13 cellular contexts compared by ENCODE assay signal in genomic region chr14:20262642-20263128, GRCh38. TPM values are rescaled to one million over a fixed set of nuclear protein-coding genes. Genes with fewer than 3 reads are reported as not detected.
A peak's percentile ranks its signal among the peaks of the same experiment; 100 is the strongest.
DNase-seq lines count a peak whose midpoint lies in the region; ATAC-seq and TF ChIP-seq lines count a peak whose summit lies in the region.
"Had no signal": no experiment of that assay in that cellular context is flagged by ENCODE, and none has a peak within 500 bp of the region (broad histone marks: within the 10 kb centered on the region; RNA-seq: fewer than 3 reads in every experiment).

No MANE protein-coding gene starts in this region.

- no peaks in the 10 kb centered on the region for H3K4me1 Mint-ChIP-seq in chondrocyte (ENCODE audit: low read depth)
- no peaks in the 10 kb centered on the region for H3K4me1 Mint-ChIP-seq in activated naive CD4-positive, alpha-beta T cell treated with anti-CD3 and anti-CD28 coated beads, Interleukin-2, amount 10 ng/mL, durations not matched to agents 7 days and 5 days
- H3K4me1 Mint-ChIP-seq: activated naive CD8-positive, alpha-beta T cell treated with anti-CD3 and anti-CD28 coated beads for 36 hours had no signal

- H3K56ac ChIP-seq in IMR-90 (ENCODE audit: extremely low read depth, insufficient read depth, low read length) = no peak overlapping the region

- H3K79me1 ChIP-seq in IMR-90 (ENCODE audit: low read depth in 1 of 2, low read length in 2 of 2) = no peaks in the 10 kb centered on the region

- no peak overlapping the region for H3K18ac ChIP-seq in IMR-90 (ENCODE audit: low read depth, low read length)

- H2BK120ac ChIP-seq in IMR-90 (ENCODE audit: low read depth, low read length) = no peak overlapping the region

- no peak overlapping the region for H3K4me3 ChIP-seq in BLaER1
- no peak overlapping the region for H3K4me3 ChIP-seq in IMR-90 (ENCODE audit: insufficient read depth, low read depth, low read length)
- H3K4me3 ChIP-seq: left ventricle myocardium inferior had no signal

- H3K14ac ChIP-seq in IMR-90 (replicated peaks; ENCODE audit: low read depth, low read length) = no peak overlapping the region

- intact Hi-C loops in IMR-90 (cut with micrococcal nuclease) = no loop called here

- H3K9me3 Mint-ChIP-seq in chondrocyte (ENCODE audit: low read depth) = no peaks in the 10 kb centered on the region
- peaks cover 2% of the 10 kb centered on the region for H3K9me3 Mint-ChIP-seq in activated naive CD4-positive, alpha-beta T cell treated with anti-CD3 and anti-CD28 coated beads, Interleukin-2, amount 10 ng/mL, durations not matched to agents 7 days and 5 days
- H3K9me3 Mint-ChIP-seq: activated naive CD8-positive, alpha-beta T cell treated with anti-CD3 and anti-CD28 coated beads for 36 hours had no signal

- no peaks in the 10 kb centered on the region for H3K36me3 Mint-ChIP-seq in chondrocyte (ENCODE audit: low read depth)
- no peaks in the 10 kb centered on the region for H3K36me3 Mint-ChIP-seq in activated naive CD4-positive, alpha-beta T cell treated with anti-CD3 and anti-CD28 coated beads, Interleukin-2, amount 10 ng/mL, durations not matched to agents 7 days and 5 days

- in situ Hi-C loops in IMR-90 (cut with MboI; ENCODE audit: low sequenced_read_pairs) = no loop called here

- H4K20me1 ChIP-seq in BLaER1 (no peaks in the 10 kb centered on the region), IMR-90 (ENCODE audit: insufficient read depth, low read length) (no peaks in the 10 kb centered on the region)

- TF ChIP-seq RAD21 in IMR-90 (IDR thresholded peaks at IDR 0.05; ENCODE audit: low read length) = no peak

- no peak overlapping the region; the same call in 1 of the 2 replicates for H3K4ac ChIP-seq in IMR-90 (ENCODE audit: low read depth, low read length)

- POLR2A ChIA-PET in IMR-90 (lab: Charles Lee; ENCODE audit: unreplicated experiment) = no interaction called here

- H3K9ac ChIP-seq in BLaER1 = peak overlapping the region; percentile 46; the same call in 1 of the 2 replicates
- H3K9ac ChIP-seq in IMR-90 (ENCODE audit: low read depth, low read length) = no peak overlapping the region

- no peak overlapping the region; the same call in 1 of the 2 replicates for H2BK20ac ChIP-seq in IMR-90 (ENCODE audit: low read depth, low read length)

- H4K91ac ChIP-seq in IMR-90 (ENCODE audit: insufficient read depth, low read depth, low read length) = no peak overlapping the region

- no peak for TF ChIP-seq POLR2A in IMR-90 (IDR thresholded peaks at IDR 0.05; ENCODE audit: low read depth, low read length)

- no peak for TF ChIP-seq CTCF in IMR-90 (conservative IDR thresholded peaks at IDR 0.05; ENCODE audit: low read depth, low read length)
- no peak for TF ChIP-seq CTCF in chondrocyte (IDR thresholded peaks at IDR 0.05)

- H3K4me1 ChIP-seq in BLaER1 = peaks cover 13% of the 10 kb centered on the region
- no peaks in the 10 kb centered on the region for H3K4me1 ChIP-seq in IMR-90 (ENCODE audit: control insufficient read depth, insufficient read depth, low read length)
- H3K4me1 ChIP-seq: left ventricle myocardium inferior had no signal

- peak overlapping the region in 1 of 2 experiments; percentile 40; a peak in 1 of 4 replicates for H4K8ac ChIP-seq in IMR-90 (ENCODE audit: low read depth in 2 of 2, low read length in 2 of 2)

- CTCF ChIA-PET in IMR-90 (lab: Yijun Ruan, JAX) = interaction anchor here (0.8 kb wide), 1 partner anchor 320 kb away, joined by 3 read pairs; no protein-coding TSS in a partner anchor
- CTCF ChIA-PET in activated naive CD4-positive, alpha-beta T cell treated with anti-CD3 and anti-CD28 coated beads, Interleukin-2, amount 10 ng/mL, durations not matched to agents 7 days and 5 days (lab: Charles Lee) = no interaction called here

- H3K4me2 ChIP-seq in BLaER1 = peak overlapping the region; percentile 63
- no peak overlapping the region for H3K4me2 ChIP-seq in IMR-90 (ENCODE audit: low read depth, low read length)

- H3K27ac ChIP-seq in BLaER1 = peak overlapping the region; percentile 55
- H3K27ac ChIP-seq in IMR-90 (ENCODE audit: insufficient read depth, low read length) = no peak overlapping the region
- H3K27ac ChIP-seq: left ventricle myocardium inferior had no signal

- no peak overlapping the region for H2BK15ac ChIP-seq in IMR-90 (ENCODE audit: low read depth, low read length)

- H3K27ac Mint-ChIP-seq in chondrocyte (ENCODE audit: unreplicated experiment) = no peak overlapping the region
- H3K27ac Mint-ChIP-seq in activated naive CD4-positive, alpha-beta T cell treated with anti-CD3 and anti-CD28 coated beads, Interleukin-2, amount 10 ng/mL, durations not matched to agents 7 days and 5 days = no peak overlapping the region
- H3K27ac Mint-ChIP-seq: activated naive CD8-positive, alpha-beta T cell treated with anti-CD3 and anti-CD28 coated beads for 36 hours had no signal

- no peaks in the 10 kb centered on the region for H3K27me3 Mint-ChIP-seq in chondrocyte (ENCODE audit: low read depth)
- H3K27me3 Mint-ChIP-seq in activated naive CD4-positive, alpha-beta T cell treated with anti-CD3 and anti-CD28 coated beads, Interleukin-2, amount 10 ng/mL, durations not matched to agents 7 days and 5 days = no peaks in the 10 kb centered on the region
- H3K27me3 Mint-ChIP-seq: activated naive CD8-positive, alpha-beta T cell treated with anti-CD3 and anti-CD28 coated beads for 36 hours had no signal

- H3K9me1 ChIP-seq in IMR-90 (ENCODE audit: insufficient read depth, low read length) = no peaks in the 10 kb centered on the region; the same call in 1 of the 2 replicates

- peak overlapping the region; percentile 16 for H2AFZ ChIP-seq in IMR-90 (replicated peaks; ENCODE audit: low read length, poor library complexity)

- peak; percentile 61 for ATAC-seq in IMR-90 (ENCODE audit: low read depth)
- ATAC-seq: activated CD4-positive, CD25-positive, alpha-beta regulatory T cell treated with anti-CD3 and anti-CD28 coated beads, Interleukin-2, amount 50 U/mL, for 24 hours had no signal

- dilution Hi-C loops in IMR-90 (cut with HindIII; ENCODE audit: low sequenced_read_pairs, unreplicated experiment) = no loop called here

- H3K9me3 ChIP-seq in BLaER1 (0 out of 2 replicates have a peak, but pooled peaks cover 3% of the 10 kb centered on the region), IMR-90 (ENCODE audit: control insufficient read depth, insufficient read depth, low read length) (no peaks in the 10 kb centered on the region)
- H3K9me3 ChIP-seq: left ventricle myocardium inferior had no signal

- H3K23ac ChIP-seq in IMR-90 (ENCODE audit: low read depth, low read length) = no peak overlapping the region

- H2AK5ac ChIP-seq in IMR-90 (ENCODE audit: low read depth, low read length) = no peak overlapping the region

- H2BK5ac ChIP-seq in IMR-90 (ENCODE audit: low read depth, low read length, poor library complexity, severe bottlenecking) = no peak overlapping the region

- no CpG with 5 or more reads among the region's 3 CpGs for WGBS in IMR-90 (ENCODE audit: extremely low coverage in 2 of 2, insufficient read length in 1 of 2), 2 experiments

- H3K27me3 ChIP-seq in BLaER1 = no peaks in the 10 kb centered on the region
- no peaks in the 10 kb centered on the region for H3K27me3 ChIP-seq in IMR-90 (ENCODE audit: control insufficient read depth, insufficient read depth, low read length)

- H4K5ac ChIP-seq in IMR-90 (ENCODE audit: low read depth, low read length) = no peak overlapping the region

- H3K36me3 ChIP-seq in BLaER1 = no peaks in the 10 kb centered on the region
- H3K36me3 ChIP-seq in IMR-90 (ENCODE audit: control insufficient read depth, insufficient read depth, low read length) = no peaks in the 10 kb centered on the region
- H3K36me3 ChIP-seq: left ventricle myocardium inferior had no signal

- peak; percentile 46 for DNase-seq in IMR-90
- DNase-seq in astrocyte of the hippocampus (ENCODE audit: low read depth, low spot score) = peak; percentile 35
- peak; percentile 75 for DNase-seq in kidney glomerular epithelial cell (lab: John Stamatoyannopoulos, UW)
- DNase-seq in HuH-7.5 (ENCODE audit: low spot score) = no peak
- DNase-seq in chondrocyte (ENCODE audit: low spot score) = no peak
- DNase-seq in activated naive CD4-positive, alpha-beta T cell treated with anti-CD3 and anti-CD28 coated beads, Interleukin-2, amount 10 ng/mL, durations not matched to agents 7 days and 5 days = no peak
- DNase-seq in NCI-H187 treated with DMSO at 0.1 percent for 48 hours (lab: John Stamatoyannopoulos, UW) = no peak
- DNase-seq: activated naive CD8-positive, alpha-beta T cell treated with anti-CD3 and anti-CD28 coated beads for 36 hours; COR-L47; left ventricle myocardium inferior; NCI-H1048 had no signal

- BruUV-seq in IMR-90 (replicated peaks; lab: Mats Ljungman, UMichigan) = no TSS peak

- H3K4me3 Mint-ChIP-seq in chondrocyte (ENCODE audit: unreplicated experiment) = no peak overlapping the region
- H3K4me3 Mint-ChIP-seq in activated naive CD4-positive, alpha-beta T cell treated with anti-CD3 and anti-CD28 coated beads, Interleukin-2, amount 10 ng/mL, durations not matched to agents 7 days and 5 days = no peak overlapping the region
- H3K4me3 Mint-ChIP-seq: activated naive CD8-positive, alpha-beta T cell treated with anti-CD3 and anti-CD28 coated beads for 36 hours had no signal

- H2AK9ac ChIP-seq in IMR-90 (replicated peaks; ENCODE audit: low read depth, low read length, poor library complexity) = no peak overlapping the region

TF ChIP-seq in IMR-90, 13 proteins besides CTCF, POLR2A, EP300 and RAD21 (continues in another document):
- peak; percentile 71 for TF ChIP-seq CEBPB (IDR thresholded peaks at IDR 0.05; ENCODE audit: low read depth, low read length)
- TF ChIP-seq MAFK (IDR thresholded peaks at IDR 0.05; ENCODE audit: low read depth, low read length) = no peak
- TF ChIP-seq BHLHE40 (IDR thresholded peaks at IDR 0.05; ENCODE audit: low read depth, low read length) = no peak

RNA-seq across cellular contexts. Expression of gene OR11H4, which starts 23.6 kb away (rescaled TPM):
- not detected in 2 replicates for total RNA-seq in IMR-90 (2012; rRNA removed)
- not detected in 2 replicates for polyA plus RNA-seq in IMR-90 (2012; rRNA removed)
- polyA plus RNA-seq in IMR-90 (2012; cell fraction: cytosol; rRNA removed) = not detected in 2 replicates
- polyA plus RNA-seq in IMR-90 (2012; cell fraction: nucleus; rRNA removed; ENCODE audit: low replicate concordance) = not detected in 2 replicates
- total RNA-seq in chondrocyte = not detected in 3 replicates
- total RNA-seq: activated naive CD8-positive, alpha-beta T cell treated with anti-CD3 and anti-CD28 coated beads for 36 hours; left ventricle myocardium inferior had no signal

RNA-seq across cellular contexts. Expression of gene OR11H7, which starts 33.9 kb away (rescaled TPM):
- not detected in 2 replicates for total RNA-seq in IMR-90 (2012; rRNA removed)
- not detected in 2 replicates for polyA plus RNA-seq in IMR-90 (2012; rRNA removed)
- not detected in 2 replicates for polyA plus RNA-seq in IMR-90 (2012; cell fraction: cytosol; rRNA removed)
- polyA plus RNA-seq in IMR-90 (2012; cell fraction: nucleus; rRNA removed; ENCODE audit: low replicate concordance) = not detected in 2 replicates
- total RNA-seq in chondrocyte = not detected in 3 replicates
- total RNA-seq: activated naive CD8-positive, alpha-beta T cell treated with anti-CD3 and anti-CD28 coated beads for 36 hours; left ventricle myocardium inferior had no signal

RNA-seq across cellular contexts. Expression of gene OR11H6, which starts 39.2 kb away (rescaled TPM):
- not detected in 2 replicates for total RNA-seq in IMR-90 (2012; rRNA removed)
- not detected in 2 replicates for polyA plus RNA-seq in IMR-90 (2012; rRNA removed)
- not detected in 2 replicates for polyA plus RNA-seq in IMR-90 (2012; cell fraction: cytosol; rRNA removed)
- polyA plus RNA-seq in IMR-90 (2012; cell fraction: nucleus; rRNA removed; ENCODE audit: low replicate concordance) = not detected in 2 replicates
- total RNA-seq in chondrocyte = not detected in 3 replicates
- total RNA-seq: activated naive CD8-positive, alpha-beta T cell treated with anti-CD3 and anti-CD28 coated beads for 36 hours; left ventricle myocardium inferior had no signal

RNA-seq across cellular contexts. Expression of gene TTC5, which starts 43.1 kb away (rescaled TPM):
- total RNA-seq in IMR-90 (2012; rRNA removed) (28.6 and 29.4 TPM in 2 replicates), chondrocyte (16.3 to 29.5 TPM (median 17.3 TPM) in 3 replicates)
- polyA plus RNA-seq in IMR-90 (2012; rRNA removed) = 9.8 and 11.4 TPM in 2 replicates
- 6.0 and 10.4 TPM in 2 replicates for polyA plus RNA-seq in IMR-90 (2012; cell fraction: cytosol; rRNA removed)
- 4.5 and 9.7 TPM in 2 replicates for polyA plus RNA-seq in IMR-90 (2012; cell fraction: nucleus; rRNA removed; ENCODE audit: low replicate concordance)

Comparison
In these comparisons a context has a peak if more than half of its experiments do, and no peak if none do; other contexts are left out.
1. DNase-seq: peak in IMR-90 (single experiment), astrocyte of the hippocampus (single experiment) and kidney glomerular epithelial cell (single experiment); none in HuH-7.5 (single experiment), chondrocyte (single experiment), activated naive CD4-positive, alpha-beta T cell treated with anti-CD3 and anti-CD28 coated beads, Interleukin-2, amount 10 ng/mL, durations not matched to agents 7 days and 5 days (single experiment) and NCI-H187 treated with DMSO at 0.1 percent for 48 hours (single experiment).